Comparison of ENCODE assay signal across 15 cellular contexts in genomic region chr15:68325721-68326120, GRCh38.
"Had no signal": no experiment of that assay in that cellular context is flagged by ENCODE, and none has a peak within 500 bp of the region (broad histone marks: within the 10 kb centered on the region; RNA-seq: fewer than 3 reads in every experiment).

No MANE protein-coding gene starts in this region.

- H2AFZ ChIP-seq: parathyroid adenoma had no signal

- H3K9me3 ChIP-seq: body of pancreas had no signal

- H3K36me3 Mint-ChIP-seq: activated naive CD4-positive, alpha-beta T cell treated with anti-CD3 and anti-CD28 coated beads, Interleukin-2, amount 50 U/mL, for 24 hours; naive B cell; stimulated activated naive B cell treated with anti-CD40 and anti-IgM and Interleukin-4, amounts not matched to agents 10 μg/mL and 1 μg/mL and 100 μg/mL, for 72 hours; type B pancreatic cell had no signal

- FAIRE-seq: keratinocyte had no signal

- H3K27ac ChIP-seq: body of pancreas, parathyroid adenoma had no signal

- H3K4me1 Mint-ChIP-seq: naive B cell; stimulated activated naive B cell treated with anti-CD40 and anti-IgM and Interleukin-4, amounts not matched to agents 10 μg/mL and 1 μg/mL and 100 μg/mL, for 72 hours had no signal

- H3K4me3 ChIP-seq: body of pancreas had no signal

- H3K79me2 ChIP-seq: parathyroid adenoma had no signal

- H3K9me3 Mint-ChIP-seq: activated naive CD4-positive, alpha-beta T cell treated with anti-CD3 and anti-CD28 coated beads, Interleukin-2, amount 50 U/mL, for 24 hours; central memory CD8-positive, alpha-beta T cell; naive B cell; stimulated activated naive B cell treated with anti-CD40 and anti-IgM and Interleukin-4, amounts not matched to agents 10 μg/mL and 1 μg/mL and 100 μg/mL, for 72 hours; T-helper 1 cell treated with Interleukin-12 subunit alpha and Interleukin-12 subunit beta and Interleukin-4 antibody, amounts not matched to agents 30 μg/mL and 1 μg/mL, for 36 hours; type B pancreatic cell had no signal

- DNase-seq: body of pancreas; effector memory CD4-positive, alpha-beta T cell; foreskin fibroblast; hippocampal formation; naive B cell; retina; stimulated activated CD4-positive, alpha-beta T cell treated with anti-CD3 and anti-CD28 coated beads, Interleukin-2, amount 100 ng/mL, for 48 hours; stimulated activated naive B cell treated with anti-CD40 and anti-IgM and Interleukin-4, amounts not matched to agents 10 μg/mL and 1 μg/mL and 100 μg/mL, for 72 hours; substantia nigra had no signal

- H3K9ac ChIP-seq: parathyroid adenoma had no signal

- H3K27me3 ChIP-seq: body of pancreas had no signal

- H3K27ac Mint-ChIP-seq: activated naive CD4-positive, alpha-beta T cell treated with anti-CD3 and anti-CD28 coated beads, Interleukin-2, amount 50 U/mL, for 24 hours; T-helper 1 cell treated with Interleukin-12 subunit alpha and Interleukin-12 subunit beta and Interleukin-4 antibody, amounts not matched to agents 30 μg/mL and 1 μg/mL, for 36 hours; type B pancreatic cell had no signal

- H3K4me3 Mint-ChIP-seq: activated naive CD4-positive, alpha-beta T cell treated with anti-CD3 and anti-CD28 coated beads, Interleukin-2, amount 50 U/mL, for 24 hours; central memory CD8-positive, alpha-beta T cell; naive B cell; stimulated activated naive B cell treated with anti-CD40 and anti-IgM and Interleukin-4, amounts not matched to agents 10 μg/mL and 1 μg/mL and 100 μg/mL, for 72 hours; T-helper 1 cell treated with Interleukin-12 subunit alpha and Interleukin-12 subunit beta and Interleukin-4 antibody, amounts not matched to agents 30 μg/mL and 1 μg/mL, for 36 hours; type B pancreatic cell had no signal

- H3K27me3 Mint-ChIP-seq: activated naive CD4-positive, alpha-beta T cell treated with anti-CD3 and anti-CD28 coated beads, Interleukin-2, amount 50 U/mL, for 24 hours had no signal

- H3K4me1 ChIP-seq: body of pancreas, parathyroid adenoma had no signal
